Comparison of ENCODE assay signal across 29 cellular contexts in the genomic region with DNA sequence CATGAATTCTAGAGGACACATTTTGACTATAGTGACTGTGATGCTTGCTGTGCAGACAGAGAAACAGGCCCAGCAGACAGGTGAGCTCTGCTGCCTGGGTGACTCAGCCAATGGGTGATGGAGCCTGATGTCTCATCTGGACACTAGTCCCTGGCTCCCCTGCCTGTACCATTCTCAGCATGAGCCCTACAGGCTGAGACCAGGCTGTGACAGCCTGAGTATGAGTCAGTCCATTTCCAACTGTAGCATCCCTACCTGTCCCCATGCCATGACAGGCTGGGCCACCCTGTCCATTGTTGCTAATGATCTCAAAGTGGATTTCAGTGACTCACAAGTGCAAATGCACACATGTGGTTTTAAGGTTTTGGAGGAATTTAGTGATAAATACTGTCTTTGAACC.
"Had no signal": no experiment of that assay in that cellular context is flagged by ENCODE, and none has a peak within 500 bp of the region (broad histone marks: within the 10 kb centered on the region; RNA-seq: fewer than 3 reads in every experiment).

No MANE protein-coding gene starts in this region.

- FAIRE-seq: TTC549 had no signal

- H3K27ac ChIP-seq: adrenal gland, body of pancreas, colonic mucosa, esophagus squamous epithelium, gastroesophageal sphincter, heart right ventricle, VCaP had no signal

- H3K27me3 ChIP-seq: adrenal gland, body of pancreas, colonic mucosa had no signal

- H3K9me3 ChIP-seq: adrenal gland, colonic mucosa, esophagus squamous epithelium had no signal

- ATAC-seq: activated CD8-positive, alpha-beta memory T cell treated with anti-CD3 and anti-CD28 coated beads, Interleukin-2, amount 10 ng/mL, durations not matched to agents 7 days and 5 days; activated CD8-positive, alpha-beta T cell treated with anti-CD3 and anti-CD28 coated beads, Interleukin-2, amount 10 ng/mL, durations not matched to agents 7 days and 5 days; activated naive CD8-positive, alpha-beta T cell treated with anti-CD3 and anti-CD28 coated beads, Interleukin-2, amount 50 U/mL, for 24 hours; body of pancreas; gastroesophageal sphincter; heart right ventricle; WTC11 had no signal

- H3K36me3 ChIP-seq: adrenal gland, colonic mucosa, esophagus squamous epithelium, gastroesophageal sphincter, heart right ventricle had no signal

- H3K4me1 ChIP-seq: adrenal gland, body of pancreas, colonic mucosa, esophagus squamous epithelium, gastroesophageal sphincter, heart right ventricle had no signal

- H3K4me3 ChIP-seq: adrenal gland, body of pancreas, colonic mucosa, esophagus squamous epithelium, gastroesophageal sphincter, heart right ventricle had no signal

- DNase-seq: activated CD4-positive, alpha-beta memory T cell treated with anti-CD3 and anti-CD28 coated beads for 36 hours; activated CD4-positive, alpha-beta T cell treated with anti-CD3 and anti-CD28 coated beads for 1 hour; activated CD4-positive, alpha-beta T cell treated with anti-CD3 and anti-CD28 coated beads for 48 hours; activated CD4-positive, alpha-beta T cell treated with anti-CD3 and anti-CD28 coated beads, Interleukin-2, amount 50 U/mL, for 1 hour; activated CD8-positive, alpha-beta memory T cell treated with anti-CD3 and anti-CD28 coated beads, Interleukin-2, amount 10 ng/mL, durations not matched to agents 7 days and 5 days; activated CD8-positive, alpha-beta memory T cell treated with anti-CD3 and anti-CD28 coated beads, Interleukin-2, amount 50 U/mL, for 4 hours; activated CD8-positive, alpha-beta T cell treated with anti-CD3 and anti-CD28 coated beads, Interleukin-2, amount 10 ng/mL, durations not matched to agents 7 days and 5 days; activated effector memory CD4-positive, alpha-beta T cell treated with anti-CD3 and anti-CD28 coated beads, Interleukin-2, amount 50 U/mL, for 16 hours; activated naive CD4-positive, alpha-beta T cell treated with anti-CD3 and anti-CD28 coated beads for 36 hours; activated naive CD8-positive, alpha-beta T cell treated with anti-CD3 and anti-CD28 coated beads for 36 hours; activated naive CD8-positive, alpha-beta T cell treated with anti-CD3 and anti-CD28 coated beads, Interleukin-2, amount 50 U/mL, for 24 hours; activated T-cell treated with anti-CD3 and anti-CD28 coated beads, Interleukin-2, amount 50 U/mL, for 1 hour; activated T-cell treated with anti-CD3 and anti-CD28 coated beads, Interleukin-2, amount 50 U/mL, for 48 hours; adrenal gland; amygdala; aorta; body of pancreas; caudate nucleus; colonic mucosa; effector CD8-positive, alpha-beta T cell; erythroblast; esophagus squamous epithelium; foreskin melanocyte; heart right ventricle; T-helper 2 cell had no signal
